In genomic region chr16:8916541-8917225, GRCh38 we compare ENCODE assay signal across 1 cellular context.
TF ChIP-seq lines count a peak whose summit lies in the region.

No MANE protein-coding gene starts in this region.

TF ChIP-seq in WTC11, 78 proteins besides CTCF, POLR2A, EP300 and RAD21 (continued from another document):
- TF ChIP-seq TEAD4 (CRISPR knock-in tag; IDR thresholded peaks at IDR 0.05) (no peak), CDX4 (CRISPR knock-in tag; IDR thresholded peaks at IDR 0.05; ENCODE audit: borderline replicate concordance) (no peak), AR (CRISPR knock-in tag; IDR thresholded peaks at IDR 0.05) (no peak), ZNF512 (CRISPR knock-in tag; IDR thresholded peaks at IDR 0.05; ENCODE audit: borderline replicate concordance) (no peak), KAT7 (CRISPR knock-in tag; IDR thresholded peaks at IDR 0.05; ENCODE audit: borderline replicate concordance) (no peak), ERG (CRISPR knock-in tag; IDR thresholded peaks at IDR 0.05) (no peak), AFF4 (CRISPR knock-in tag; IDR thresholded peaks at IDR 0.05; ENCODE audit: borderline replicate concordance) (no peak), SOX15 (CRISPR knock-in tag; IDR thresholded peaks at IDR 0.05) (no peak), TEAD1 (CRISPR knock-in tag; IDR thresholded peaks at IDR 0.05) (no peak)
